Comparison of ENCODE assay signal across 18 cellular contexts in the genomic region with DNA sequence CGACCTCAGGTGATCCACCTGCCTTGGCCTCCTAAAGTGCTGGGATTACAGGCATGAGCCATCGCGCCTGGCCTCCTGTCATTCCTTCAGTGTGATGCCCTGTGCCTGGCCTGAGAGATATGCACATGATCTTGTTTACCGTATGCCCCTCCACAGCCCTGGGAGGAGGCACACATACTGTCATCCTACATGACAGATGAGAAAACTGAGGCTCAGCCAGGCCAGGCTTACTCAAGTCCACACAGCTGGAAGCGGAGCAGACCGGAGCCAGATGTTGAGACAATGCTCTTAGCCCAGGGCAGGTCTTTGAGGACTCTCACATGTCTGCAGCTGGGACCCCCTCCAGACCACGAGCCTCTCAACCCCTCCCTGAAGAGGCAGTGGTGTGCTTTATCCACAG.
"Had no signal": no experiment of that assay in that cellular context is flagged by ENCODE, and none has a peak within 500 bp of the region (broad histone marks: within the 10 kb centered on the region; RNA-seq: fewer than 3 reads in every experiment).

No MANE protein-coding gene starts in this region.

- DNase-seq: activated B cell treated with CpG ODN at 0.5 μM for 24 hours; activated CD4-positive, alpha-beta memory T cell treated with anti-CD3 and anti-CD28 coated beads, Interleukin-2, amount 10 ng/mL, durations not matched to agents 7 days and 5 days; activated CD4-positive, alpha-beta T cell treated with anti-CD3 and anti-CD28 coated beads for 48 hours; activated gamma-delta T cell treated with Interleukin-2 at 50 U/mL for 16 hours; activated T-cell treated with anti-CD3 and anti-CD28 coated beads, Interleukin-2, amount 50 U/mL, for 72 hours; cerebellar nuclear complex; effector memory CD8-positive, alpha-beta T cell; naive thymus-derived CD8-positive, alpha-beta T cell; stimulated activated naive B cell treated with anti-CD40 and anti-IgM and Interleukin-4, amounts not matched to agents 10 μg/mL and 1 μg/mL and 100 μg/mL, for 72 hours; T-cell had no signal

- H3K27me3 ChIP-seq: adrenal gland, breast epithelium, gastrocnemius medialis, heart left ventricle had no signal

- H3K4me3 ChIP-seq: adrenal gland, breast epithelium, gastrocnemius medialis, heart left ventricle had no signal

- H3K9me3 ChIP-seq: adrenal gland, breast epithelium, gastrocnemius medialis, heart left ventricle had no signal

- H3K36me3 ChIP-seq: adrenal gland, breast epithelium, gastrocnemius medialis, heart left ventricle had no signal

- H3K9ac ChIP-seq: parathyroid adenoma had no signal

- ATAC-seq: activated naive CD4-positive, alpha-beta T cell treated with anti-CD3 and anti-CD28 coated beads, Interleukin-2, amount 50 U/mL, for 72 hours; activated T-cell treated with anti-CD3 and anti-CD28 coated beads, Interleukin-2, amount 50 U/mL, for 72 hours; effector memory CD8-positive, alpha-beta T cell; gastrocnemius medialis; heart left ventricle; naive thymus-derived CD8-positive, alpha-beta T cell; SK-N-SH treated with all-trans-retinoic acid at 6 μM for 48 hours; stimulated activated naive B cell treated with anti-CD40 and anti-IgM and Interleukin-4, amounts not matched to agents 10 μg/mL and 1 μg/mL and 100 μg/mL, for 72 hours; T-cell had no signal

- H3K4me1 ChIP-seq: breast epithelium, parathyroid adenoma had no signal

- H3K27ac ChIP-seq: adrenal gland, breast epithelium, epithelial cell of prostate, gastrocnemius medialis, heart left ventricle, parathyroid adenoma had no signal
